In the genomic region with DNA sequence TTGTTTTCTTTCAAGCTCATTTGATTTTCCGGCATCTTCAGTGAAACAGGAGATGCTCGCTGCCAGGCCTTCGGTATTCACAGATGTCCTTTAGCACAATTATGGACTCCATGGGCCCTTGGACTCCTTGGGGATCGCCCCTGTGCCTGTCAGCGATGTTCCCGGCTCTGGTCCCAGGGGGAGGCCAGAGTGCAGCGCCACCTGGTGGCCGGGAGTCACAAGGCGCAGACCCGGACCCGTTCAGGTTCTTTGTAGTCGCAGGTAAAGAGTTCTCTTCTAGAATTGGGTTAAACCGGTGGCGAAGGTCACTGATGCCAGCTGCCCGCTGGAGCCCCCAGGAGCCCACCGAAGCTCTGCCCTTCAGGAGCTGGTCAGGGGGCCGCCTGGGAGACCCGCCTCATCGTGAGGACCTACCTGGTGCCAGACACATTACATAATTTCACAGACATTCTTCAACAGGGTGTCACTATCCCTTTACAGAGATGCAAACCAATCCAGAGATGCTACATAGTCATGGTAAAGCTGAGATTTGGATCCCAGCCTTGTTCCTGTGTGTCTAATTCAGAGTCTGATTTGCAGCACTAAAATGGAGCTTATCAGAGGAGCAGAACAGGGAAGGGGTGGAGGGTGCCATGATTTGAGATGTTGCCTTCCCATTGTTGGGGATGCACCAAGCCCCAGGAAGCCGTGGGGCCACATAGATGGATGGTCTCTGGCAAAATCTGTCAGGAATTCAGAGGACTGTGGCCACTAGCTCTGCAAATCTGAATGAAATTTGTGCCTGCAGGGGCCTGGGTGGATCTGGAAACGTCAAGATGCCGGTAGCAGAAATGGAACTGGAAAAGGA, we compare ENCODE assay signal across 7 cellular contexts.
DNase-seq lines count a peak whose midpoint lies in the region; ATAC-seq and TF ChIP-seq lines count a peak whose summit lies in the region.

No MANE protein-coding gene starts in this region.

- peak; percentile 96 for DNase-seq in HuH-7 (ENCODE audit: low spot score)
- peak; percentile 29 for DNase-seq in T-helper 22 cell (ENCODE audit: low read depth)
- peak; percentile 66 for DNase-seq in astrocyte of the hippocampus (ENCODE audit: low read depth, low spot score)
- peak; percentile 75 for DNase-seq in islet precursor cell
- peak; percentile 84 to 86 for DNase-seq in stimulated activated CD4-positive, alpha-beta T cell treated with anti-CD3 and anti-CD28 coated beads, Interleukin-2, amount 100 ng/mL, for 24 hours

- no peak for ATAC-seq in GM21786 (IDR thresholded peaks at IDR 0.05; ENCODE audit: unreplicated experiment)

- TF ChIP-seq CTCF in GM12872 (IDR thresholded peaks at IDR 0.05; ENCODE audit: insufficient read depth, low read depth, low read length) = peak; percentile 94

Comparison
In these comparisons a context has a peak if more than half of its experiments do, and no peak if none do; other contexts are left out.
1. DNase-seq: peak in every context shown above with its lines; median percentile 96 in HuH-7; 85 in stimulated activated CD4-positive, alpha-beta T cell treated with anti-CD3 and anti-CD28 coated beads, Interleukin-2, amount 100 ng/mL, for 24 hours; 75 in islet precursor cell; 66 in astrocyte of the hippocampus; 29 in T-helper 22 cell.